1 cellular context compared by ENCODE assay signal in genomic region chr2:196137271-196137670, GRCh38.
A peak's percentile ranks its signal among the peaks of the same experiment; 100 is the strongest.
TF ChIP-seq lines count a peak whose summit lies in the region.

No MANE protein-coding gene starts in this region.

TF ChIP-seq in IMR-90, 13 proteins besides CTCF, POLR2A, EP300 and RAD21:
- TF ChIP-seq USF2 (IDR thresholded peaks at IDR 0.05; ENCODE audit: low read depth, low read length), result no peak
- TF ChIP-seq MAZ (IDR thresholded peaks at IDR 0.05; ENCODE audit: borderline replicate concordance, low read depth, low read length), result no peak
- TF ChIP-seq FOS (IDR thresholded peaks at IDR 0.05; ENCODE audit: low read depth, low read length), result peak; percentile 18; the same call in 1 of the 2 replicates
- peak; percentile 74 for TF ChIP-seq MAFK (IDR thresholded peaks at IDR 0.05; ENCODE audit: low read depth, low read length)
- TF ChIP-seq CEBPB (IDR thresholded peaks at IDR 0.05; ENCODE audit: low read depth, low read length), result no peak
